15 cellular contexts compared by ENCODE assay signal in genomic region chr12:124709722-124710656, GRCh38.
DNase-seq lines count a peak whose midpoint lies in the region; ATAC-seq and TF ChIP-seq lines count a peak whose summit lies in the region.
"Had no signal": no experiment of that assay in that cellular context is flagged by ENCODE, and none has a peak within 500 bp of the region (broad histone marks: within the 10 kb centered on the region; RNA-seq: fewer than 3 reads in every experiment).

No MANE protein-coding gene starts in this region.

- H3K27me3 Mint-ChIP-seq in H9 (ENCODE audit: low read depth), result no peaks in the 10 kb centered on the region; the same call in 1 of the 2 replicates

- H3K27ac Mint-ChIP-seq in H9, result no peak overlapping the region
- H3K27ac Mint-ChIP-seq: activated CD4-positive, alpha-beta T cell treated with anti-CD3 and anti-CD28 coated beads, Interleukin-2, amount 10 ng/mL, durations not matched to agents 7 days and 5 days had no signal

- H3K4me1 ChIP-seq in H9 (ENCODE audit: insufficient read depth, low read length) (no peaks in the 10 kb centered on the region), tibial artery (peaks cover 0 to 6% (median 2%) of the 10 kb centered on the region in 4 donors)

- H3K9me3 ChIP-seq in H9 (ENCODE audit: control insufficient read depth, low read depth, low read length) (no peaks in the 10 kb centered on the region), tibial artery (peaks cover 0 to 9% (median 0%) of the 10 kb centered on the region in 3 donors)
- H3K9me3 ChIP-seq: neutrophil had no signal

- no peak overlapping the region for H2BK20ac ChIP-seq in H9 (ENCODE audit: low read depth, low read length, poor library complexity, severe bottlenecking)

- peaks cover 4 to 5% of the 10 kb centered on the region in 2 experiments; a peak in 3 of 4 replicates for H3K4me1 Mint-ChIP-seq in H9

- no peak overlapping the region for H2BK12ac ChIP-seq in H9 (ENCODE audit: insufficient read length, low read depth, low read length)

- H2BK120ac ChIP-seq in H9 (ENCODE audit: low read depth, low read length, poor library complexity, severe bottlenecking), result no peak overlapping the region

- H2AK5ac ChIP-seq in H9 (ENCODE audit: insufficient read length, low read length), result no peak overlapping the region

- no peaks in the 10 kb centered on the region for H3K36me3 ChIP-seq in tibial artery
- H3K36me3 ChIP-seq: neutrophil had no signal

- no peak overlapping the region for H2BK15ac ChIP-seq in H9 (ENCODE audit: low read depth, low read length)

- H3K27ac ChIP-seq in H9 (ENCODE audit: insufficient read length, low read depth, low read length) (no peak overlapping the region), tibial artery (no peak overlapping the region)
- H3K27ac ChIP-seq: neutrophil had no signal

- H3K23ac ChIP-seq in H9 (ENCODE audit: insufficient read length, low read depth, low read length), result no peak overlapping the region

- no peak overlapping the region for H3K56ac ChIP-seq in H9 (ENCODE audit: insufficient read length, low read depth, low read length)

- peaks cover 0 to 4% (median 0%) of the 10 kb centered on the region in 3 experiments; a peak in 1 of 7 replicates for H3K36me3 Mint-ChIP-seq in H9 (ENCODE audit: insufficient read depth in 1 of 3, low read depth in 3 of 3)

- H4K20me1 ChIP-seq in H9 (ENCODE audit: control insufficient read depth, insufficient read depth, insufficient read length), result no peaks in the 10 kb centered on the region

- H3K79me2 ChIP-seq in H9 (ENCODE audit: insufficient read depth, low read length), result no peaks in the 10 kb centered on the region

- DNase-seq in AG08395 (ENCODE audit: low spot score) (peak; percentile 77), H9 (no peak), astrocyte of the cerebellum (ENCODE audit: low read depth) (no peak), iris pigment epithelial cell (ENCODE audit: low read depth) (peak; percentile 83), NCI-H187 treated with DMSO at 0.1 percent for 48 hours (lab: John Stamatoyannopoulos, UW) (no peak), tibial artery (no peak)
- DNase-seq in activated CD4-positive, CD25-positive, alpha-beta regulatory T cell treated with anti-CD3 and anti-CD28 coated beads, Interleukin-2, amount 50 U/mL, for 72 hours, result no peak
- DNase-seq: activated CD4-positive, alpha-beta T cell treated with anti-CD3 and anti-CD28 coated beads, Interleukin-2, amount 10 ng/mL, durations not matched to agents 7 days and 5 days; C1 segment of cervical spinal cord; cerebellar nuclear complex; GF-D8; NCI-H748 treated with DMSO at 0.1 percent for 48 hours; SW 1271 had no signal

- H3K9ac ChIP-seq in H9 (ENCODE audit: extremely low read depth, insufficient read length, low read length), result no peak overlapping the region

- ATAC-seq in HG03175 (IDR thresholded peaks at IDR 0.05; ENCODE audit: unreplicated experiment), result no peak

- no peak overlapping the region for H3T11ph ChIP-seq in H9 (ENCODE audit: low read length)

- H2BK5ac ChIP-seq in H9 (ENCODE audit: insufficient read length, low read length), result no peak overlapping the region

- peaks cover 6 to 9% of the 10 kb centered on the region in 2 experiments for H3K9me3 Mint-ChIP-seq in H9
- H3K9me3 Mint-ChIP-seq: activated CD4-positive, alpha-beta T cell treated with anti-CD3 and anti-CD28 coated beads, Interleukin-2, amount 10 ng/mL, durations not matched to agents 7 days and 5 days had no signal

- H3K14ac ChIP-seq in H9 (ENCODE audit: insufficient read depth, low read length), result no peak overlapping the region

- no peak overlapping the region for H2AFZ ChIP-seq in H9 (ENCODE audit: low read length)

- peak; percentile 28; the same call in 2 of the 3 replicates for TF ChIP-seq CTCF in H9 (conservative IDR thresholded peaks at IDR 0.05)
- TF ChIP-seq CTCF in astrocyte of the cerebellum (IDR thresholded peaks at IDR 0.05; ENCODE audit: low read depth, low read length, missing control alignments), result peak; percentile 46
- TF ChIP-seq CTCF in tibial artery (IDR thresholded peaks at IDR 0.05), result no peak

- H3K27me3 ChIP-seq in H9 (ENCODE audit: insufficient read depth, low read length), result no peaks in the 10 kb centered on the region; the same call in 1 of the 2 replicates
- H3K27me3 ChIP-seq in tibial artery, result no peaks in the 10 kb centered on the region
- H3K27me3 ChIP-seq: neutrophil had no signal

- H3K79me1 ChIP-seq in H9 (ENCODE audit: insufficient read depth, low read depth, low read length, poor library complexity, severe bottlenecking), result no peaks in the 10 kb centered on the region

- H4K5ac ChIP-seq in H9 (ENCODE audit: insufficient read length, low read depth, low read length), result no peak overlapping the region

- no peak overlapping the region for H3K18ac ChIP-seq in H9 (ENCODE audit: insufficient read length, low read depth, low read length)

- H4K91ac ChIP-seq in H9 (ENCODE audit: insufficient read length, low read depth, low read length), result no peak overlapping the region

- in situ Hi-C loops in astrocyte of the cerebellum (cut with HindIII; ENCODE audit: low sequenced_read_pairs), result no loop called here

- H3K4me2 ChIP-seq in H9 (ENCODE audit: insufficient read depth, insufficient read length, low read length), result no peak overlapping the region

- no peaks in the 10 kb centered on the region for H3K23me2 ChIP-seq in H9 (ENCODE audit: insufficient read length, low read depth, low read length, poor library complexity, severe bottlenecking)

- intact Hi-C loops in tibial artery (cut with DNase I; ENCODE audit: low total_unique reads), result no loop called here

- WGBS in H9 (ENCODE audit: extremely low coverage, insufficient read length, low lambda C conversion rate), result no CpG with 5 or more reads among the region's 8 CpGs

- H3K4me3 ChIP-seq in astrocyte of the cerebellum (ENCODE audit: low read depth, low read length) (no peak overlapping the region), tibial artery (no peak overlapping the region)

- H3K4ac ChIP-seq in H9 (ENCODE audit: low read depth, low read length), result no peak overlapping the region

- H4K8ac ChIP-seq in H9 (replicated peaks; ENCODE audit: insufficient read length, low read depth, low read length), result no peak overlapping the region

- no peak overlapping the region for H3K4me3 Mint-ChIP-seq in H9
- H3K4me3 Mint-ChIP-seq: activated CD4-positive, alpha-beta T cell treated with anti-CD3 and anti-CD28 coated beads, Interleukin-2, amount 10 ng/mL, durations not matched to agents 7 days and 5 days had no signal

Comparison
In these comparisons a context has a peak if more than half of its experiments do, and no peak if none do; other contexts are left out.
1. DNase-seq: peak in AG08395 (single experiment) and iris pigment epithelial cell (single experiment); none in H9 (single experiment), astrocyte of the cerebellum (single experiment), activated CD4-positive, CD25-positive, alpha-beta regulatory T cell treated with anti-CD3 and anti-CD28 coated beads, Interleukin-2, amount 50 U/mL, for 72 hours (single experiment), NCI-H187 treated with DMSO at 0.1 percent for 48 hours (single experiment) and tibial artery (0 of 2).
2. CTCF ChIP-seq: peak in H9 (single experiment) and astrocyte of the cerebellum (single experiment); none in tibial artery (0 of 2).